In genomic region chr10:58393317-58393716, GRCh38 we compare ENCODE assay signal across 1 cellular context.
TF ChIP-seq lines count a peak whose summit lies in the region.

No MANE protein-coding gene starts in this region.

TF ChIP-seq in liver, 16 proteins besides CTCF, POLR2A, EP300 and RAD21 (continued from another document):
- TF ChIP-seq, protein P1, sequence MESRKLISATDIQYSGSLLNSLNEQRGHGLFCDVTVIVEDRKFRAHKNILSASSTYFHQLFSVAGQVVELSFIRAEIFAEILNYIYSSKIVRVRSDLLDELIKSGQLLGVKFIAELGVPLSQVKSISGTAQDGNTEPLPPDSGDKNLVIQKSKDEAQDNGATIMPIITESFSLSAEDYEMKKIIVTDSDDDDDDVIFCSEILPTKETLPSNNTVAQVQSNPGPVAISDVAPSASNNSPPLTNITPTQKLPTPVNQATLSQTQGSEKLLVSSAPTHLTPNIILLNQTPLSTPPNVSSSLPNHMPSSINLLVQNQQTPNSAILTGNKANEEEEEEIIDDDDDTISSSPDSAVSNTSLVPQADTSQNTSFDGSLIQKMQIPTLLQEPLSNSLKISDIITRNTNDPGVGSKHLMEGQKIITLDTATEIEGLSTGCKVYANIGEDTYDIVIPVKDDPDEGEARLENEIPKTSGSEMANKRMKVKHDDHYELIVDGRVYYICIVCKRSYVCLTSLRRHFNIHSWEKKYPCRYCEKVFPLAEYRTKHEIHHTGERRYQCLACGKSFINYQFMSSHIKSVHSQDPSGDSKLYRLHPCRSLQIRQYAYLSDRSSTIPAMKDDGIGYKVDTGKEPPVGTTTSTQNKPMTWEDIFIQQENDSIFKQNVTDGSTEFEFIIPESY (IDR thresholded peaks at IDR 0.05), result no peak
- no peak for TF ChIP-seq GABPA (IDR thresholded peaks at IDR 0.05 in 1 of 2, conservative IDR thresholded peaks at IDR 0.05 in 1 of 2)
- TF ChIP-seq, protein P2, sequence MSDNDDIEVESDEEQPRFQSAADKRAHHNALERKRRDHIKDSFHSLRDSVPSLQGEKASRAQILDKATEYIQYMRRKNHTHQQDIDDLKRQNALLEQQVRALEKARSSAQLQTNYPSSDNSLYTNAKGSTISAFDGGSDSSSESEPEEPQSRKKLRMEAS (IDR thresholded peaks at IDR 0.05), result no peak
